ENCODE assay signal across 26 cellular contexts in the genomic region with DNA sequence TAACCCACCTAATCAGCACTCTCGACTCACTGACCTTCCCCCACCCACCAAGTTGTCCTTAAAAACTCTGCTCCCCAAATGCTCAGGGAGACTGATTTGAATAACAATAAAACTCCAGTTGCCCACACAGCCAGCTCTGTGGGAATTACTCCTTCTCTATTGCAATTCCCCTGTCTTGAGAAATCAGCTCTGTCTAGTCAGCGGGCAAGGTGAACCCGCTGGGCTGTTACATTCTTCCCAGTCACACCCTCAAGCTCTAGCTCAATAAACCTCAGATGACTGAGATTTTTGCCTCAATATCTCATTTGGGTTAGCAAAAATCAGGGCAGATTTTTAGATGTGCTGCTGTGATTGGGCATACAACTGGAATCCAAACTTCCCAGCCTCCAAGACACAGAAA. TPM values are rescaled to one million over a fixed set of nuclear protein-coding genes. Genes with fewer than 3 reads are reported as not detected.
"Had no signal": no experiment of that assay in that cellular context is flagged by ENCODE, and none has a peak within 500 bp of the region (broad histone marks: within the 10 kb centered on the region; RNA-seq: fewer than 3 reads in every experiment).

No MANE protein-coding gene starts in this region.

- H3K36me3 Mint-ChIP-seq: memory B cell; naive B cell; stimulated activated memory B cell treated with anti-CD40 and anti-IgM and Interleukin-4, amounts not matched to agents 10 μg/mL and 1 μg/mL and 100 μg/mL, for 72 hours had no signal

- H3K27ac Mint-ChIP-seq: memory B cell; naive B cell; nephron; stimulated activated memory B cell treated with anti-CD40 and anti-IgM and Interleukin-4, amounts not matched to agents 10 μg/mL and 1 μg/mL and 100 μg/mL, for 72 hours; stimulated activated naive CD8-positive, alpha-beta T cell treated with anti-CD3 and anti-CD28 coated beads, Interleukin-15, Interleukin-2, amounts not matched to agents 100 ng/mL and 50 ng/mL, for 24 hours had no signal

- H3K9me3 ChIP-seq: heart right ventricle, left ventricle myocardium inferior, lower lobe of right lung, neutrophil, spleen, tibial artery, upper lobe of right lung, vagina had no signal

- H3K4me3 Mint-ChIP-seq: memory B cell; naive B cell; nephron; stimulated activated memory B cell treated with anti-CD40 and anti-IgM and Interleukin-4, amounts not matched to agents 10 μg/mL and 1 μg/mL and 100 μg/mL, for 72 hours; stimulated activated naive CD8-positive, alpha-beta T cell treated with anti-CD3 and anti-CD28 coated beads, Interleukin-15, Interleukin-2, amounts not matched to agents 100 ng/mL and 50 ng/mL, for 24 hours had no signal

- H3K4me1 ChIP-seq: left ventricle myocardium inferior, lower lobe of right lung, upper lobe of right lung had no signal

- H3K27ac ChIP-seq: heart right ventricle, left ventricle myocardium inferior, lower lobe of right lung, neutrophil, spleen, tibial artery, upper lobe of right lung, vagina had no signal

- ATAC-seq: heart right ventricle; left cardiac atrium; lower lobe of right lung; sciatic nerve; stimulated activated memory B cell treated with anti-CD40 and anti-IgM and Interleukin-4, amounts not matched to agents 10 μg/mL and 1 μg/mL and 100 μg/mL, for 72 hours; upper lobe of right lung had no signal

- H3K4me3 ChIP-seq: dorsolateral prefrontal cortex, heart right ventricle, left ventricle myocardium inferior, lower lobe of right lung, spleen, tibial artery, upper lobe of right lung, vagina had no signal

- H3K9me3 Mint-ChIP-seq: stimulated activated memory B cell treated with anti-CD40 and anti-IgM and Interleukin-4, amounts not matched to agents 10 μg/mL and 1 μg/mL and 100 μg/mL, for 72 hours; stimulated activated naive CD8-positive, alpha-beta T cell treated with anti-CD3 and anti-CD28 coated beads, Interleukin-15, Interleukin-2, amounts not matched to agents 100 ng/mL and 50 ng/mL, for 24 hours had no signal

- H3K36me3 ChIP-seq: heart right ventricle, left ventricle myocardium inferior, lower lobe of right lung, neutrophil, spleen, tibial artery, upper lobe of right lung, vagina had no signal

- DNase-seq: cortex of kidney; dorsolateral prefrontal cortex; effector CD8-positive, alpha-beta T cell; foreskin melanocyte; heart right ventricle; hypothalamus; kidney; left cardiac atrium; left ventricle myocardium inferior; lower lobe of right lung; naive B cell; spleen; stimulated activated CD4-positive, alpha-beta T cell treated with anti-CD3 and anti-CD28 coated beads, Interleukin-1b, Interleukin-23, amount 100 ng/mL, for 48 hours; stimulated activated CD4-positive, alpha-beta T cell treated with anti-CD3 and anti-CD28 coated beads, Interleukin-4, amount 100 ng/mL, for 24 hours; tibial artery; upper lobe of right lung had no signal

- H3K27me3 ChIP-seq: dorsolateral prefrontal cortex, upper lobe of right lung, vagina had no signal

RNA-seq across cellular contexts. Expression of a gene that starts 33.0 kb away (rescaled TPM):
- total RNA-seq: heart right ventricle, left cardiac atrium, left ventricle myocardium inferior, osteoblast, pulmonary artery endothelial cell, sciatic nerve, skeletal muscle tissue, vagina had no signal
- polyA plus RNA-seq: heart right ventricle had no signal
